ENCODE assay signal across 9 cellular contexts in genomic region chr4:74158561-74159396, GRCh38. TPM values are rescaled to one million over a fixed set of nuclear protein-coding genes. Genes with fewer than 3 reads are reported as not detected.
A peak's percentile ranks its signal among the peaks of the same experiment; 100 is the strongest.
DNase-seq lines count a peak whose midpoint lies in the region; TF ChIP-seq lines count a peak whose summit lies in the region.
"Had no signal": no experiment of that assay in that cellular context is flagged by ENCODE, and none has a peak within 500 bp of the region (broad histone marks: within the 10 kb centered on the region; RNA-seq: fewer than 3 reads in every experiment).

No MANE protein-coding gene starts in this region.

- CTCF ChIA-PET in CD8-positive, alpha-beta memory T cell (lab: Charles Lee): no interaction called here
- CTCF ChIA-PET in GM10248 (lab: Yijun Ruan, JAX): interaction anchor here (1.2 kb wide), 1 partner anchor 68 kb away, joined by 3 read pairs; no protein-coding TSS in a partner anchor

- H3K27ac ChIP-seq in CD8-positive, alpha-beta memory T cell (ENCODE audit: low read depth, low read length): peak overlapping the region; percentile 57
- H3K27ac ChIP-seq in HUES48 (ENCODE audit: low read depth, low read length) (no peak overlapping the region), spleen (peak overlapping the region; percentile 70 to 95 (median 91))

- H3K4me3 Mint-ChIP-seq in CD8-positive, alpha-beta memory T cell: peak overlapping the region; percentile 84 to 93 (median 91)
- peak overlapping the region; percentile 90 for H3K4me3 Mint-ChIP-seq in activated naive CD8-positive, alpha-beta T cell treated with anti-CD3 and anti-CD28 coated beads for 36 hours

- TF ChIP-seq POLR2A in spleen (IDR thresholded peaks at IDR 0.05): no peak

- 24 to 34% (median 29%) methylated on average over 13 of the region's 13 CpGs for WGBS in spleen, 5 donors

- peak in 1 of 5 donors; percentile 6 for DNase-seq in CD8-positive, alpha-beta memory T cell
- DNase-seq in activated naive CD8-positive, alpha-beta T cell treated with anti-CD3 and anti-CD28 coated beads for 36 hours: no peak
- DNase-seq in inferior parietal cortex (ENCODE audit: extremely low spot score): peak; percentile 47
- no peak for DNase-seq in spleen
- DNase-seq in GM10248 (ENCODE audit: extremely low spot score): no peak
- DNase-seq in GM19240 (ENCODE audit: insufficient read length, low spot score): no peak
- no peak for DNase-seq in SW 1271 (lab: John Stamatoyannopoulos, UW)

- no peaks in the 10 kb centered on the region for H3K9me3 Mint-ChIP-seq in CD8-positive, alpha-beta memory T cell
- H3K9me3 Mint-ChIP-seq in activated naive CD8-positive, alpha-beta T cell treated with anti-CD3 and anti-CD28 coated beads for 36 hours: no peaks in the 10 kb centered on the region

- peaks cover 5 to 30% (median 8%) of the 10 kb centered on the region in 3 donors for H3K36me3 Mint-ChIP-seq in CD8-positive, alpha-beta memory T cell
- H3K36me3 Mint-ChIP-seq in activated naive CD8-positive, alpha-beta T cell treated with anti-CD3 and anti-CD28 coated beads for 36 hours: peaks cover 21% of the 10 kb centered on the region

- no peaks in the 10 kb centered on the region for H3K27me3 ChIP-seq in CD8-positive, alpha-beta memory T cell (ENCODE audit: insufficient read depth, low read length, poor library complexity, severe bottlenecking)
- no peaks in the 10 kb centered on the region for H3K27me3 ChIP-seq in HUES48 (ENCODE audit: control insufficient read depth, insufficient read depth, low read length)
- H3K27me3 ChIP-seq in spleen (replicated peaks in 1 of 7): no peaks in the 10 kb centered on the region

- peaks cover 14% of the 10 kb centered on the region for H3K4me1 ChIP-seq in CD8-positive, alpha-beta memory T cell (ENCODE audit: insufficient read depth, low read length)
- peaks cover 28% of the 10 kb centered on the region for H3K4me1 ChIP-seq in HUES48 (ENCODE audit: control insufficient read depth, insufficient read depth, low read length)
- H3K4me1 ChIP-seq in spleen: peaks cover 9 to 30% (median 23%) of the 10 kb centered on the region in 6 donors

- peaks cover 0 to 3% of the 10 kb centered on the region in 2 donors for H3K27me3 Mint-ChIP-seq in CD8-positive, alpha-beta memory T cell
- H3K27me3 Mint-ChIP-seq in activated naive CD8-positive, alpha-beta T cell treated with anti-CD3 and anti-CD28 coated beads for 36 hours: peaks cover 20% of the 10 kb centered on the region

- POLR2A ChIA-PET in CD8-positive, alpha-beta memory T cell (lab: Charles Lee): no interaction called here
- POLR2A ChIA-PET in GM10248 (lab: Yijun Ruan, JAX): no interaction called here

- no peaks in the 10 kb centered on the region for H3K9me3 ChIP-seq in CD8-positive, alpha-beta memory T cell (ENCODE audit: low read length)
- H3K9me3 ChIP-seq in HUES48 (ENCODE audit: control insufficient read depth, insufficient read depth, low read length): no peaks in the 10 kb centered on the region
- no peaks in the 10 kb centered on the region for H3K9me3 ChIP-seq in spleen

- intact Hi-C loops in spleen (cut with DNase I; ENCODE audit: low total_unique reads): no loop called here

- TF ChIP-seq CTCF in spleen (IDR thresholded peaks at IDR 0.05 in 8 of 11, conservative IDR thresholded peaks at IDR 0.05 in 3 of 11): no peak
- no peak for TF ChIP-seq CTCF in GM10248 (IDR thresholded peaks at IDR 0.05; ENCODE audit: control extremely low read depth, extremely low read depth, low read depth, missing control alignments)

- H3K9ac ChIP-seq in HUES48 (ENCODE audit: low read depth, low read length): peak overlapping the region; percentile 74

- H3K4me3 ChIP-seq in CD8-positive, alpha-beta memory T cell (ENCODE audit: low read length): peak overlapping the region; percentile 66
- peak overlapping the region; percentile 82 for H3K4me3 ChIP-seq in HUES48 (ENCODE audit: low read depth, low read length)
- H3K4me3 ChIP-seq in spleen: peak overlapping the region; percentile 53 to 84 (median 60)

- peaks cover 10% of the 10 kb centered on the region for H3K36me3 ChIP-seq in CD8-positive, alpha-beta memory T cell (ENCODE audit: insufficient read depth, low read length)
- H3K36me3 ChIP-seq in HUES48 (ENCODE audit: control insufficient read depth, insufficient read depth, low read length): peaks cover 36% of the 10 kb centered on the region
- H3K36me3 ChIP-seq in spleen: peaks cover 0 to 31% (median 8%) of the 10 kb centered on the region in 6 donors

- peak overlapping the region; percentile 24 to 94 (median 89) for H3K27ac Mint-ChIP-seq in CD8-positive, alpha-beta memory T cell
- H3K27ac Mint-ChIP-seq in activated naive CD8-positive, alpha-beta T cell treated with anti-CD3 and anti-CD28 coated beads for 36 hours: peak overlapping the region; percentile 91

- H3K4me1 Mint-ChIP-seq in CD8-positive, alpha-beta memory T cell: peaks cover 22 to 40% (median 27%) of the 10 kb centered on the region in 3 donors
- H3K4me1 Mint-ChIP-seq in activated naive CD8-positive, alpha-beta T cell treated with anti-CD3 and anti-CD28 coated beads for 36 hours: peaks cover 23% of the 10 kb centered on the region

RNA-seq across cellular contexts. Expression of gene MTHFD2L, which starts 0.9 kb away (rescaled TPM):
- total RNA-seq in CD8-positive, alpha-beta memory T cell: 1 to 10 TPM; 7.5 to 8.5 TPM
- 5.0 TPM for polyA plus RNA-seq in CD8-positive, alpha-beta memory T cell
- 1 to 10 TPM; 8.2 to 8.3 TPM for total RNA-seq in activated naive CD8-positive, alpha-beta T cell treated with anti-CD3 and anti-CD28 coated beads for 36 hours
- 10 to 100 TPM in 6 of 7 donors, 1 to 10 TPM in 1; 9.2 to 19.7 (median 14.9) TPM for total RNA-seq in spleen
- 10 to 100 TPM in 1 of 3 donors, 1 to 10 TPM in 2; 7.8 to 10.4 (median 9.3) TPM for polyA plus RNA-seq in spleen

RNA-seq across cellular contexts. Expression of gene CXCL2, which starts 59.8 kb away (rescaled TPM):
- total RNA-seq in CD8-positive, alpha-beta memory T cell: under 1 TPM in 1 of 2 experiments, not detected in 1; 0.26 TPM
- not detected for polyA plus RNA-seq in CD8-positive, alpha-beta memory T cell
- not detected for total RNA-seq in activated naive CD8-positive, alpha-beta T cell treated with anti-CD3 and anti-CD28 coated beads for 36 hours
- total RNA-seq in spleen: 10 to 100 TPM in 2 of 7 donors, 1 to 10 TPM in 5; 4.1 to 15.6 (median 9.1) TPM
- 1 to 10 TPM; 2.9 to 9.3 (median 6.3) TPM for polyA plus RNA-seq in spleen
- total RNA-seq: T-helper 2 cell treated with Interferon-gamma antibody and Interleukin-4, amounts not matched to agents 100 ng/mL and 5 ng/mL, for 36 hours had no signal

Comparison
In these comparisons a context has a peak if more than half of its experiments do, and no peak if none do; other contexts are left out.
1. RNA of gene CXCL2, which starts 59.8 kb away (total RNA-seq): 4.1 to 15.6 TPM in spleen; 0.26 TPM in CD8-positive, alpha-beta memory T cell and not detected in activated naive CD8-positive, alpha-beta T cell treated with anti-CD3 and anti-CD28 coated beads for 36 hours; every median in the first group is over 4 times any median in the second.
2. Peak in every context shown above with its lines, with median percentiles within 50 percentile points of each other: H3K4me3 ChIP-seq.